Comparison of ENCODE assay signal across 23 cellular contexts in the genomic region with DNA sequence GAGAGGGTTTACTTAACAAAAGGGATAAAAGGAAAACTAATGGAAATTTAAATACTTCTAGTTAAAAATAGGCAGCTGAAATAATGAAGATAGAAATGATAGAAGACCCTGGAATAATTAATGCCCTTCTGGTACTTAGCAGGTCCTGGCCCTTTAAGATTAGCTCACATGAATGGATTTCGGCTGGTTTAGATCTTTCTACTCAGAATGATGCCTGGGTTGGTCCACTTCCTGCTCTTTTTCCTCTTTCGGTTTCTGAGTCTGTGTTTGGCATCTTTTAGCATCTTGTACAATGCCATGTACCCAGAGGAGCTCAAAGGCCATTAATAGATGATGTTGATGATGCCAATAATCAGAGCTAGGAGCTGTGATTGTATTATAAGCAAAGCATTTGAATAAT.
DNase-seq lines count a peak whose midpoint lies in the region; ATAC-seq and FAIRE-seq lines count a peak whose summit lies in the region.
"Had no signal": no experiment of that assay in that cellular context is flagged by ENCODE, and none has a peak within 500 bp of the region (broad histone marks: within the 10 kb centered on the region; RNA-seq: fewer than 3 reads in every experiment).

No MANE protein-coding gene starts in this region.

- H3K9me3 ChIP-seq in SJCRH30 (replicated peaks): no peaks in the 10 kb centered on the region
- H3K9me3 ChIP-seq: HAP-1 had no signal

- H3K4me1 ChIP-seq in SJCRH30: peaks cover 26% of the 10 kb centered on the region
- H3K4me1 ChIP-seq: HAP-1 had no signal

- DNase-seq in DMS79 treated with DMSO at 0.1 percent for 48 hours (lab: John Stamatoyannopoulos, UW) (peak; percentile 59), DMS79 (lab: John Stamatoyannopoulos, UW) (no peak), SJCRH30 (peak in 1 of 2 experiments; percentile 45), T1000 (lab: John Stamatoyannopoulos, UW) (no peak)
- DNase-seq in stimulated activated CD4-positive, alpha-beta T cell treated with anti-CD3 and anti-CD28 coated beads, Interleukin-4, amount 100 ng/mL, for 1 hour: no peak
- DNase-seq: Calu3, HFFc6, Kasumi-1, NCI-H1105 treated with DMSO at 0.1 percent for 48 hours, NCI-H146, NCI-H2029, NCI-H446, NCI-H524 treated with DMSO at 0.1 percent for 48 hours, SHP77 treated with DMSO at 0.1 percent for 48 hours had no signal

- no peaks in the 10 kb centered on the region for H3K27me3 ChIP-seq in SJCRH30

- FAIRE-seq in islet of Langerhans (lab: Jason Lieb, UNC): peak; percentile 45
- FAIRE-seq: G401.6, HepG2 had no signal

- no peak for ATAC-seq in GM21786 (IDR thresholded peaks at IDR 0.05; ENCODE audit: unreplicated experiment)
- ATAC-seq: GM23338, HepG2 had no signal

- H3K36me3 ChIP-seq in SJCRH30: no peaks in the 10 kb centered on the region; the same call in 1 of the 2 replicates
- H3K36me3 ChIP-seq: HAP-1 had no signal

- H3K27ac ChIP-seq in SJCRH30: peak overlapping the region; percentile 74
- H3K27ac ChIP-seq: 22Rv1, RWPE1, SK-N-MC had no signal

- no peak overlapping the region for H3K4me3 ChIP-seq in SJCRH30
- H3K4me3 ChIP-seq: GM23338, HAP-1, SK-N-MC had no signal
